In genomic region chr16:61834082-61834481, GRCh38 we compare ENCODE assay signal across 20 cellular contexts.
DNase-seq lines count a peak whose midpoint lies in the region; ATAC-seq, FAIRE-seq and TF ChIP-seq lines count a peak whose summit lies in the region.
"Had no signal": no experiment of that assay in that cellular context is flagged by ENCODE, and none has a peak within 500 bp of the region (broad histone marks: within the 10 kb centered on the region; RNA-seq: fewer than 3 reads in every experiment).

No MANE protein-coding gene starts in this region.

- DNase-seq in NCI-H2171 treated with DMSO at 0.1 percent for 48 hours (lab: John Stamatoyannopoulos, UW) (peak; percentile 6), NCI-H2171 (lab: John Stamatoyannopoulos, UW) (no peak), astrocyte (ENCODE audit: low read depth) (peak; percentile 2), islet precursor cell (peak; percentile 60), upper lobe of right lung (no peak), left lobe of liver (ENCODE audit: low spot score) (no peak), epidermal melanocyte (ENCODE audit: insufficient read length, low spot score) (no peak)
- DNase-seq: AML-193; Calu3; CD8-positive, alpha-beta T cell; DMS79 treated with DMSO at 0.1 percent for 48 hours; GF-D8; GM23248 had no signal

- intact Hi-C loops in upper lobe of right lung (cut with DNase I), result no loop called here

- H3K4me3 ChIP-seq in astrocyte (ENCODE audit: insufficient read depth, low read depth, low read length), result no peak overlapping the region
- no peak overlapping the region for H3K4me3 ChIP-seq in upper lobe of right lung
- H3K4me3 ChIP-seq: A549, GM23248, HAP-1 had no signal

- no peak for FAIRE-seq in astrocyte (lab: Jason Lieb, UNC)
- FAIRE-seq: A549, GM19239, HepG2 had no signal

- no peaks in the 10 kb centered on the region for H4K20me1 ChIP-seq in astrocyte (ENCODE audit: insufficient read depth, low read length)

- H3K27me3 ChIP-seq in astrocyte (ENCODE audit: insufficient read depth, low read length) (no peaks in the 10 kb centered on the region), upper lobe of right lung (no peaks in the 10 kb centered on the region)

- no peak overlapping the region for H3K9ac ChIP-seq in astrocyte (ENCODE audit: low read length)
- H3K9ac ChIP-seq: GM23248 had no signal

- H3K4me1 ChIP-seq in astrocyte (ENCODE audit: insufficient read depth, low read length) (no peaks in the 10 kb centered on the region), upper lobe of right lung (no peaks in the 10 kb centered on the region)
- H3K4me1 ChIP-seq: A549, HAP-1 had no signal

- H3K4me3 Mint-ChIP-seq in astrocyte (ENCODE audit: unreplicated experiment), result no peak overlapping the region
- H3K4me3 Mint-ChIP-seq: CD8-positive, alpha-beta T cell; IgD-negative memory B cell had no signal

- ATAC-seq in upper lobe of right lung (peak; percentile 34), left lobe of liver (no peak), GM18909 (IDR thresholded peaks at IDR 0.05; ENCODE audit: poor library complexity, unreplicated experiment) (no peak)
- ATAC-seq: A549; CD8-positive, alpha-beta T cell; HepG2 had no signal

- H3K36me3 Mint-ChIP-seq in astrocyte (ENCODE audit: low read depth, unreplicated experiment), result no peaks in the 10 kb centered on the region
- H3K36me3 Mint-ChIP-seq: CD8-positive, alpha-beta T cell; IgD-negative memory B cell had no signal

- no peak overlapping the region for H3K4me2 ChIP-seq in astrocyte (ENCODE audit: low read length)
- H3K4me2 ChIP-seq: A549 had no signal

- H3K27me3 Mint-ChIP-seq in astrocyte (ENCODE audit: low read depth, unreplicated experiment), result no peaks in the 10 kb centered on the region
- H3K27me3 Mint-ChIP-seq: IgD-negative memory B cell had no signal

- no peak overlapping the region for H3K27ac ChIP-seq in astrocyte (ENCODE audit: low read depth, low read length)
- H3K27ac ChIP-seq in upper lobe of right lung, result no peak overlapping the region
- H3K27ac ChIP-seq: 22Rv1, A549, GM23248 had no signal

- no peaks in the 10 kb centered on the region for H3K36me3 ChIP-seq in astrocyte (ENCODE audit: insufficient read depth, low read length)
- H3K36me3 ChIP-seq in upper lobe of right lung, result no peaks in the 10 kb centered on the region
- H3K36me3 ChIP-seq: HAP-1 had no signal

- H3K9me3 ChIP-seq in astrocyte (ENCODE audit: insufficient read depth, low read depth, low read length) (no peaks in the 10 kb centered on the region), upper lobe of right lung (no peaks in the 10 kb centered on the region)
- H3K9me3 ChIP-seq: A549, HAP-1 had no signal

- TF ChIP-seq CTCF in astrocyte (IDR thresholded peaks at IDR 0.05; ENCODE audit: insufficient read depth, low read depth, low read length), result no peak
- no peak for TF ChIP-seq CTCF in upper lobe of right lung (IDR thresholded peaks at IDR 0.05)

- no peaks in the 10 kb centered on the region for H3K9me3 Mint-ChIP-seq in astrocyte (ENCODE audit: unreplicated experiment)

- H3K79me2 ChIP-seq in astrocyte (ENCODE audit: insufficient read depth, low read length), result no peaks in the 10 kb centered on the region

- H2AFZ ChIP-seq in astrocyte (ENCODE audit: low read depth, low read length), result no peak overlapping the region
- H2AFZ ChIP-seq: GM23248 had no signal

- H3K27ac Mint-ChIP-seq in astrocyte (ENCODE audit: unreplicated experiment), result no peak overlapping the region
- H3K27ac Mint-ChIP-seq: CD8-positive, alpha-beta T cell; IgD-negative memory B cell had no signal

- peaks cover 31% of the 10 kb centered on the region for H3K4me1 Mint-ChIP-seq in astrocyte (ENCODE audit: low read depth, unreplicated experiment)
- H3K4me1 Mint-ChIP-seq: IgD-negative memory B cell had no signal

Comparison
In these comparisons a context has a peak if more than half of its experiments do, and no peak if none do; other contexts are left out.
1. DNase-seq: peak in NCI-H2171 treated with DMSO at 0.1 percent for 48 hours (single experiment), astrocyte (single experiment) and islet precursor cell (single experiment); none in NCI-H2171 (single experiment), upper lobe of right lung (single experiment), left lobe of liver (single experiment) and epidermal melanocyte (single experiment).